1 cellular context compared by ENCODE assay signal in genomic region chr19:58002384-58003152, GRCh38.
TF ChIP-seq lines count a peak whose summit lies in the region.

ZNF606 (minus strand) TSS chr19:58002820; CDS start chr19:58001319, 1,501 bp downstream.

TF ChIP-seq in HepG2, 621 proteins besides CTCF, POLR2A, EP300 and RAD21 (continued from another document and continues in another):
- TF ChIP-seq MNT (IDR thresholded peaks at IDR 0.05): no peak
- peak; percentile 67; the same call in 1 of the 2 replicates for TF ChIP-seq KLF11 (CRISPR knock-in tag; IDR thresholded peaks at IDR 0.05)
- TF ChIP-seq ZNF263 (CRISPR knock-in tag; IDR thresholded peaks at IDR 0.05): no peak; the same call in 1 of the 2 replicates
- no peak for TF ChIP-seq ZNF83 (CRISPR knock-in tag; IDR thresholded peaks at IDR 0.05; ENCODE audit: borderline replicate concordance)
- peak; percentile 81 for TF ChIP-seq TFDP2 (CRISPR knock-in tag; IDR thresholded peaks at IDR 0.05)
- no peak for TF ChIP-seq ZNF383 (CRISPR knock-in tag; IDR thresholded peaks at IDR 0.05; ENCODE audit: borderline replicate concordance)
- no peak for TF ChIP-seq ZEB1 (IDR thresholded peaks at IDR 0.05; ENCODE audit: insufficient replicate concordance, low read depth)
- no peak for TF ChIP-seq CEBPG (CRISPR knock-in tag; IDR thresholded peaks at IDR 0.05)
- no peak; the same call in 1 of the 2 replicates for TF ChIP-seq ZNF558 (CRISPR knock-in tag; IDR thresholded peaks at IDR 0.05; ENCODE audit: borderline replicate concordance)
- TF ChIP-seq TEF (CRISPR knock-in tag; IDR thresholded peaks at IDR 0.05): no peak
- peak; percentile 48; the same call in 1 of the 2 replicates for TF ChIP-seq ZSCAN12 (CRISPR knock-in tag; IDR thresholded peaks at IDR 0.05)
- TF ChIP-seq BATF2 (CRISPR knock-in tag; IDR thresholded peaks at IDR 0.05): no peak
- TF ChIP-seq MTF2 (CRISPR knock-in tag; IDR thresholded peaks at IDR 0.05; ENCODE audit: borderline replicate concordance): peak; percentile 96
- no peak; the same call in 1 of the 2 replicates for TF ChIP-seq ATF1 (CRISPR knock-in tag; IDR thresholded peaks at IDR 0.05)
- TF ChIP-seq RELA (CRISPR knock-in tag; IDR thresholded peaks at IDR 0.05): peak; percentile 55; the same call in 1 of the 2 replicates
- no peak for TF ChIP-seq MLX (CRISPR knock-in tag; IDR thresholded peaks at IDR 0.05)
- peak; percentile 46; the same call in 1 of the 2 replicates for TF ChIP-seq MAF1 (CRISPR knock-in tag; IDR thresholded peaks at IDR 0.05; ENCODE audit: borderline replicate concordance)
- peak; percentile 34; the same call in 1 of the 2 replicates for TF ChIP-seq TMF1 (CRISPR knock-in tag; IDR thresholded peaks at IDR 0.05; ENCODE audit: low read depth)
- no peak for TF ChIP-seq ZNF672 (CRISPR knock-in tag; IDR thresholded peaks at IDR 0.05)
- TF ChIP-seq ZNF362 (CRISPR knock-in tag; IDR thresholded peaks at IDR 0.05; ENCODE audit: borderline replicate concordance): no peak
- peak; percentile 61; the same call in 1 of the 2 replicates for TF ChIP-seq RFXANK (CRISPR knock-in tag; IDR thresholded peaks at IDR 0.05)
- TF ChIP-seq ZNF652 (CRISPR knock-in tag; IDR thresholded peaks at IDR 0.05; ENCODE audit: borderline replicate concordance, low read depth): no peak
- no peak for TF ChIP-seq AFF4 (CRISPR knock-in tag; IDR thresholded peaks at IDR 0.05)
- no peak for TF ChIP-seq ZBTB10 (CRISPR knock-in tag; IDR thresholded peaks at IDR 0.05; ENCODE audit: borderline replicate concordance)
- peak; percentile 93 for TF ChIP-seq ZNF781 (CRISPR knock-in tag; IDR thresholded peaks at IDR 0.05; ENCODE audit: borderline replicate concordance, not compliant biosample characterization)
- peak; percentile 46; the same call in 1 of the 2 replicates for TF ChIP-seq TARDBP (CRISPR knock-in tag; IDR thresholded peaks at IDR 0.05)
- TF ChIP-seq THAP9 (CRISPR knock-in tag; IDR thresholded peaks at IDR 0.05; ENCODE audit: borderline replicate concordance): peak; percentile 88; the same call in 1 of the 2 replicates
- peak; percentile 83; the same call in 1 of the 2 replicates for TF ChIP-seq TFDP1 (CRISPR knock-in tag; IDR thresholded peaks at IDR 0.05; ENCODE audit: borderline replicate concordance)
- TF ChIP-seq MXD1 (CRISPR knock-in tag; IDR thresholded peaks at IDR 0.05): peak; percentile 62
- TF ChIP-seq MYC (CRISPR knock-in tag; IDR thresholded peaks at IDR 0.05; ENCODE audit: borderline replicate concordance): peak; percentile 79; the same call in 1 of the 2 replicates
- TF ChIP-seq ZNF138 (CRISPR knock-in tag; IDR thresholded peaks at IDR 0.05; ENCODE audit: low read depth): peak; percentile 47; the same call in 1 of the 2 replicates
- no peak for TF ChIP-seq ZNF850 (CRISPR knock-in tag; conservative IDR thresholded peaks at IDR 0.05)
- no peak for TF ChIP-seq MED8 (CRISPR knock-in tag; IDR thresholded peaks at IDR 0.05; ENCODE audit: insufficient replicate concordance)
- TF ChIP-seq SUZ12 (IDR thresholded peaks at IDR 0.05; ENCODE audit: low read depth, low read length): peak; percentile 58
- TF ChIP-seq HNRNPL (IDR thresholded peaks at IDR 0.05; ENCODE audit: low read depth, low read length): no peak
- TF ChIP-seq RBM39 (IDR thresholded peaks at IDR 0.05; ENCODE audit: low read depth, low read length, poor library complexity, severe bottlenecking): peak; percentile 66
- 0 out of 2 replicates have a peak, but pooled peaks have one; percentile 77 for TF ChIP-seq CENPBD1 (CRISPR knock-in tag; IDR thresholded peaks at IDR 0.05; ENCODE audit: borderline replicate concordance, low read depth)
- TF ChIP-seq SP2 (CRISPR knock-in tag; IDR thresholded peaks at IDR 0.05): no peak; the same call in 1 of the 2 replicates
- TF ChIP-seq FOXM1 (CRISPR knock-in tag; IDR thresholded peaks at IDR 0.05): no peak
- TF ChIP-seq ZMYM4 (CRISPR knock-in tag; IDR thresholded peaks at IDR 0.05): peak; percentile 84
- peak; percentile 59; the same call in 1 of the 2 replicates for TF ChIP-seq ZNF205 (CRISPR knock-in tag; IDR thresholded peaks at IDR 0.05)
- TF ChIP-seq ZNF777 (CRISPR knock-in tag; IDR thresholded peaks at IDR 0.05): peak; percentile 97
